ENCODE assay signal across 8 cellular contexts in the genomic region with DNA sequence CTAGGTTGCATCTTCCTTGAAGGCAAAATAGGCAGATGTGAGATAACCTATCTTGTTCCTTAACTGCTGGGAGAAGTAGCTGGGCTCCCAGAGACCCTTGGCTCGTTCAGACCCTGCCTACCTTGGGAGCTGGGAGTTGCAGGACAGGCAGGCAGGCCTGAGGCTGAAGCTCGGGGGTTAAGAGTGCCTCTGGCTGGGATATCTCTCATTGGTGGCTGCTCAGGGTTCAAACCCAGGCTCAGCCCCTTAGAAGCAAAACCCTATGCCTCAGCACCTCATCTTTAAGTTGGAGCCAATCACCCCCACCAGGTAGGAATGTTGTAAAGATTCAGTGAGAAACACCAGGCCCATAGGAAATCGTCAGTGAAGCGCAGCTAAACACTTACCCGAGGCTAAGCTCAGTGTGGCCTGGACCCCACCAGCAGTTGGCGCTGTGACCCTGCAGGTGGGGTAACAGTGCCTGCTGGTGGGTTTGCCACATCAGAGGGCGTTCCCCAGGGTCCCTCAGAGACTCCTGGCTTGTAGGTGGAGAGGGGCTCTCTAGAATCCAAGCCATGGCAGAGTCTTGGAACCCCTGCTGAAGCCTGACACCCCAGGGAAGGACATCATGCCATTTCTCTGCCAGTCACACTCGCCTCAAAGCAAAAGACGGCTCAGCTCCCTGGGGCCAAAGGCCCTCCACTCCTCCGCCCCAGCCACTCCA. TPM values are rescaled to one million over a fixed set of nuclear protein-coding genes. Genes with fewer than 3 reads are reported as not detected.
DNase-seq lines count a peak whose midpoint lies in the region; ATAC-seq, FAIRE-seq and TF ChIP-seq lines count a peak whose summit lies in the region.

No MANE protein-coding gene starts in this region.

- POLR2A ChIA-PET in PC-9 (lab: Charles Lee; ENCODE audit: unreplicated experiment) = interaction anchor here (0.6 kb wide), 3 partner anchors 69 to 204 kb away, joined by 3 to 4 read pairs (median 4); no protein-coding TSS in a partner anchor

- H3K36me3 Mint-ChIP-seq in activated T-helper 17 cell treated with anti-CD3 and anti-CD28 coated beads, Interleukin-2, amount 50 U/mL, for 72 hours (ENCODE audit: low read depth) = no peaks in the 10 kb centered on the region

- no peaks in the 10 kb centered on the region for H3K9me2 ChIP-seq in PC-9 (ENCODE audit: insufficient read depth)

- H3K27me3 ChIP-seq in ACC112 (ENCODE audit: insufficient read depth, low read length) (no peaks in the 10 kb centered on the region), PC-9 (ENCODE audit: insufficient read depth, low read depth) (peaks cover 8% of the 10 kb centered on the region; the same call in 1 of the 2 replicates), tibial artery (no peaks in the 10 kb centered on the region)

- BruUV-seq in PC-9 (replicated peaks; lab: Mats Ljungman, UMichigan) = no TSS peak

- no peak overlapping the region for H3K4me2 ChIP-seq in PC-9

- H3K27me3 Mint-ChIP-seq in activated T-helper 17 cell treated with anti-CD3 and anti-CD28 coated beads, Interleukin-2, amount 50 U/mL, for 72 hours = no peaks in the 10 kb centered on the region

- no peak overlapping the region for H3K4me3 Mint-ChIP-seq in activated T-helper 17 cell treated with anti-CD3 and anti-CD28 coated beads, Interleukin-2, amount 50 U/mL, for 72 hours

- H3K4me1 ChIP-seq in ACC112 (ENCODE audit: control insufficient read depth, insufficient read depth, low read length, unreplicated experiment) (no peaks in the 10 kb centered on the region), PC-9 (replicated peaks; ENCODE audit: insufficient read depth) (no peaks in the 10 kb centered on the region), tibial artery (no peaks in the 10 kb centered on the region)

- H3K4me3 ChIP-seq in ACC112 (ENCODE audit: low read depth, low read length) (no peak overlapping the region), PC-9 (no peak overlapping the region), tibial artery (no peak overlapping the region)

- no peaks in the 10 kb centered on the region for H4K20me1 ChIP-seq in PC-9 (ENCODE audit: insufficient read depth)

- H3K27ac ChIP-seq in ACC112 (ENCODE audit: low read depth, low read length) (no peak overlapping the region), PC-9 (no peak overlapping the region), tibial artery (no peak overlapping the region)

- no peaks in the 10 kb centered on the region for H3K9me3 Mint-ChIP-seq in activated T-helper 17 cell treated with anti-CD3 and anti-CD28 coated beads, Interleukin-2, amount 50 U/mL, for 72 hours

- no peaks in the 10 kb centered on the region for H3K79me2 ChIP-seq in ACC112 (ENCODE audit: control insufficient read depth, insufficient read depth, low read length, unreplicated experiment)
- no peaks in the 10 kb centered on the region for H3K79me2 ChIP-seq in PC-9 (ENCODE audit: low read depth)

- intact Hi-C loops in PC-9 (cut with micrococcal nuclease; ENCODE audit: unreplicated experiment) (loop anchor here (1.0 kb wide), 1 partner anchor 58 kb away; no protein-coding TSS in a partner anchor), tibial artery (cut with DNase I; ENCODE audit: low total_unique reads) (loop anchor here (5.0 kb wide), 1 partner anchor 106 kb away; no protein-coding TSS in a partner anchor)

- peak; percentile 76 for DNase-seq in GM12891 (ENCODE audit: insufficient read length, low spot score)
- peak in 1 of 2 experiments; percentile 62 for DNase-seq in PC-9
- DNase-seq in foreskin melanocyte = peak; percentile 46
- DNase-seq in omental fat pad (ENCODE audit: low spot score) = peak; percentile 32
- DNase-seq in tibial artery = peak in 1 of 2 donors; percentile 25

- no peaks in the 10 kb centered on the region for H3K36me3 ChIP-seq in ACC112 (ENCODE audit: insufficient read depth, low read length)
- H3K36me3 ChIP-seq in PC-9 (ENCODE audit: low read depth) = no peaks in the 10 kb centered on the region
- H3K36me3 ChIP-seq in tibial artery = no peaks in the 10 kb centered on the region

- TF ChIP-seq POLR2A in GM12891 (IDR thresholded peaks at IDR 0.05; ENCODE audit: low read depth, low read length) = no peak

- no peaks in the 10 kb centered on the region for H3F3A ChIP-seq in PC-9 (ENCODE audit: insufficient read depth, low read depth)

- TF ChIP-seq CTCF in PC-9 (conservative IDR thresholded peaks at IDR 0.05) (peak; percentile 93), omental fat pad (IDR thresholded peaks at IDR 0.05) (peak in 2 of 3 donors; percentile 19 to 22), tibial artery (IDR thresholded peaks at IDR 0.05) (peak; percentile 61 to 84)

- H3K9me3 ChIP-seq in PC-9 (ENCODE audit: insufficient read depth, low read depth) (no peaks in the 10 kb centered on the region), tibial artery (no peaks in the 10 kb centered on the region)

- H2AFZ ChIP-seq in ACC112 (ENCODE audit: low read length, unreplicated experiment) (peak overlapping the region; percentile 55), PC-9 (no peak overlapping the region)

- H3K27ac Mint-ChIP-seq in activated T-helper 17 cell treated with anti-CD3 and anti-CD28 coated beads, Interleukin-2, amount 50 U/mL, for 72 hours = no peak overlapping the region

- H3K4me1 Mint-ChIP-seq in activated T-helper 17 cell treated with anti-CD3 and anti-CD28 coated beads, Interleukin-2, amount 50 U/mL, for 72 hours = no peaks in the 10 kb centered on the region

- peak; percentile 95 for FAIRE-seq in GM12891 (lab: Jason Lieb, UNC)

- CTCF ChIA-PET in PC-9 (lab: Charles Lee) = interaction anchor here (0.5 to 1.0 kb wide), 12 partner anchors 8 to 1217 kb away, joined by 3 to 15 read pairs (median 4); partner anchors contain the start of genes IWS1 and WDR33

- ATAC-seq in HG03342 (IDR thresholded peaks at IDR 0.05; ENCODE audit: unreplicated experiment) (peak; percentile 74), omental fat pad (ENCODE audit: low FRiP score) (peak; percentile 53)
- peak; percentile 84 for ATAC-seq in activated T-helper 17 cell treated with anti-CD3 and anti-CD28 coated beads, Interleukin-2, amount 50 U/mL, for 72 hours (replicated peaks)

TF ChIP-seq in GM12891, 5 proteins besides CTCF, POLR2A, EP300 and RAD21:
- TF ChIP-seq POLR2AphosphoS5 (IDR thresholded peaks at IDR 0.05; ENCODE audit: low read depth, low read length) (no peak), POU2F2 (IDR thresholded peaks at IDR 0.05; ENCODE audit: low read depth, low read length) (peak; percentile 39; the same call in 1 of the 2 replicates), TAF1 (IDR thresholded peaks at IDR 0.05; ENCODE audit: low read depth, low read length) (no peak)

RNA-seq across cellular contexts. Expression of gene GPR17, which starts 54.6 kb away (rescaled TPM):
- not detected for polyA plus RNA-seq in GM12891 (2012; ENCODE audit: low read depth, missing spikeins)
- total RNA-seq in PC-9 (2021) (not detected in 2 replicates), omental fat pad (not detected)
- total RNA-seq in activated T-helper 17 cell treated with anti-CD3 and anti-CD28 coated beads, Interleukin-2, amount 50 U/mL, for 72 hours = not detected

RNA-seq across cellular contexts. Expression of gene MYO7B, which starts 55.9 kb away (rescaled TPM):
- polyA plus RNA-seq in GM12891 (2012; ENCODE audit: low read depth, missing spikeins) = 5.1 TPM
- not detected in 2 replicates for total RNA-seq in PC-9 (2021)
- total RNA-seq in activated T-helper 17 cell treated with anti-CD3 and anti-CD28 coated beads, Interleukin-2, amount 50 U/mL, for 72 hours = under 1 TPM; 0.16 to 0.19 TPM
- 1 to 10 TPM in 1 of 4 donors, under 1 TPM in 3; 0.12 to 1.3 (median 0.42) TPM for total RNA-seq in omental fat pad

Comparison
In these comparisons a context has a peak if more than half of its experiments do, and no peak if none do; other contexts are left out.
1. CTCF ChIP-seq: peak in every context shown above with its lines; median percentile 93 in PC-9; 72 in tibial artery; 20 in omental fat pad.